ENCODE assay signal across 2 cellular contexts in genomic region chrX:151985955-151986354, GRCh38.
A peak's percentile ranks its signal among the peaks of the same experiment; 100 is the strongest.
TF ChIP-seq lines count a peak whose summit lies in the region.

No MANE protein-coding gene starts in this region.

TF ChIP-seq in endothelial cell of umbilical vein, 7 proteins besides CTCF, POLR2A, EP300 and RAD21:
- TF ChIP-seq EZH2 (IDR thresholded peaks at IDR 0.05; ENCODE audit: borderline replicate concordance, low read depth, low read length, severe bottlenecking) (no peak), GATA2 (IDR thresholded peaks at IDR 0.05; ENCODE audit: insufficient read depth, insufficient read length, low read depth, low read length) (no peak), JUN (IDR thresholded peaks at IDR 0.05; ENCODE audit: borderline replicate concordance, insufficient read depth, insufficient read length, low read depth) (no peak), FOS (IDR thresholded peaks at IDR 0.05; ENCODE audit: borderline replicate concordance, insufficient read depth, low read length) (peak; percentile 9)

TF ChIP-seq in HepG2, 621 proteins besides CTCF, POLR2A, EP300 and RAD21 (continues in another document):
- TF ChIP-seq ZMYM2 (CRISPR knock-in tag; IDR thresholded peaks at IDR 0.05) (0 out of 2 replicates have a peak, but pooled peaks have one; percentile 49), ELF3 (CRISPR knock-in tag; IDR thresholded peaks at IDR 0.05) (peak; percentile 79; the same call in 1 of the 2 replicates), RNF2 (conservative IDR thresholded peaks at IDR 0.05; ENCODE audit: low read depth) (no peak), RXRA (CRISPR knock-in tag; IDR thresholded peaks at IDR 0.05) (0 out of 2 replicates have a peak, but pooled peaks have one; percentile 21), DNMT1 (CRISPR knock-in tag; IDR thresholded peaks at IDR 0.05) (no peak), SOX13 (IDR thresholded peaks at IDR 0.05) (no peak), SOX13 (CRISPR knock-in tag; conservative IDR thresholded peaks at IDR 0.05 in 1 of 2, IDR thresholded peaks at IDR 0.05 in 1 of 2) (peak in 1 of 2 experiments; percentile 46; a peak in 1 of 4 replicates), GFI1 (CRISPR knock-in tag; IDR thresholded peaks at IDR 0.05; ENCODE audit: borderline replicate concordance) (peak; percentile 54; the same call in 1 of the 2 replicates), NR1H2 (CRISPR knock-in tag; IDR thresholded peaks at IDR 0.05; ENCODE audit: borderline replicate concordance, low read depth) (no peak), ATF4 (CRISPR knock-in tag; IDR thresholded peaks at IDR 0.05) (0 out of 4 replicates have a peak, but pooled peaks of 1 of the 2 experiments have one; percentile 20), KDM6A (CRISPR knock-in tag; IDR thresholded peaks at IDR 0.05; ENCODE audit: low read depth) (0 out of 2 replicates have a peak, but pooled peaks have one; percentile 36), SALL1 (CRISPR knock-in tag; IDR thresholded peaks at IDR 0.05) (peak; percentile 60), RXRB (CRISPR knock-in tag; IDR thresholded peaks at IDR 0.05; ENCODE audit: borderline replicate concordance) (0 out of 2 replicates have a peak, but pooled peaks have one; percentile 13), ZNF710 (CRISPR knock-in tag; IDR thresholded peaks at IDR 0.05; ENCODE audit: borderline replicate concordance) (0 out of 2 replicates have a peak, but pooled peaks have one; percentile 41), MAX (IDR thresholded peaks at IDR 0.05) (peak; percentile 39; the same call in 1 of the 2 replicates), ETV5 (CRISPR knock-in tag; IDR thresholded peaks at IDR 0.05; ENCODE audit: borderline replicate concordance) (peak; percentile 15; the same call in 1 of the 2 replicates), E2F1 (CRISPR knock-in tag; IDR thresholded peaks at IDR 0.05) (no peak), FUBP1 (CRISPR knock-in tag; IDR thresholded peaks at IDR 0.05; ENCODE audit: borderline replicate concordance) (no peak), ESRRA (CRISPR knock-in tag; IDR thresholded peaks at IDR 0.05; ENCODE audit: low read depth) (peak; percentile 66), ASH2L (IDR thresholded peaks at IDR 0.05; ENCODE audit: insufficient read length, low read depth, low read length) (peak; percentile 35), ZNF615 (CRISPR knock-in tag; IDR thresholded peaks at IDR 0.05; ENCODE audit: borderline replicate concordance) (no peak), HMG20A (CRISPR knock-in tag; IDR thresholded peaks at IDR 0.05; ENCODE audit: borderline replicate concordance) (peak; percentile 43), NCOR1 (IDR thresholded peaks at IDR 0.05; ENCODE audit: borderline replicate concordance, low read length) (peak; percentile 76; the same call in 1 of the 2 replicates), TGIF2 (CRISPR knock-in tag; IDR thresholded peaks at IDR 0.05) (no peak), GATA4 (IDR thresholded peaks at IDR 0.05; ENCODE audit: borderline replicate concordance, low read depth) (no peak), ZNF383 (CRISPR knock-in tag; IDR thresholded peaks at IDR 0.05; ENCODE audit: borderline replicate concordance) (no peak), NFKBIZ (CRISPR knock-in tag; IDR thresholded peaks at IDR 0.05) (no peak), GATAD2A (CRISPR knock-in tag; IDR thresholded peaks at IDR 0.05) (peak; percentile 72), FOXA1 (IDR thresholded peaks at IDR 0.05) (no peak), FOXA1 (CRISPR knock-in tag; IDR thresholded peaks at IDR 0.05) (peak; percentile 52), KLF12 (CRISPR knock-in tag; IDR thresholded peaks at IDR 0.05; ENCODE audit: borderline replicate concordance) (no peak), FOXA3 (CRISPR knock-in tag; IDR thresholded peaks at IDR 0.05) (peak; percentile 53), ZFP41 (CRISPR knock-in tag; IDR thresholded peaks at IDR 0.05; ENCODE audit: borderline replicate concordance) (no peak), PCBP2 (optimal IDR thresholded peaks at IDR 0.05; ENCODE audit: low read depth, low read length, poor library complexity, severe bottlenecking) (no peak), TBL1XR1 (IDR thresholded peaks at IDR 0.05; ENCODE audit: borderline replicate concordance, low read length, partially characterized antibody) (no peak), ZFP90 (CRISPR knock-in tag; IDR thresholded peaks at IDR 0.05; ENCODE audit: borderline replicate concordance) (no peak), ZNF770 (CRISPR knock-in tag; IDR thresholded peaks at IDR 0.05) (0 out of 2 replicates have a peak, but pooled peaks have one; percentile 23), SKIL (CRISPR knock-in tag; IDR thresholded peaks at IDR 0.05; ENCODE audit: borderline replicate concordance) (0 out of 2 replicates have a peak, but pooled peaks have one; percentile 33), CREM (IDR thresholded peaks at IDR 0.05) (peak; percentile 25; the same call in 1 of the 2 replicates), CREM (CRISPR knock-in tag; IDR thresholded peaks at IDR 0.05) (no peak), NR2F2 (IDR thresholded peaks at IDR 0.05; ENCODE audit: borderline replicate concordance, low read depth) (no peak), HOXA5 (CRISPR knock-in tag; IDR thresholded peaks at IDR 0.05) (no peak), SNAI1 (CRISPR knock-in tag; IDR thresholded peaks at IDR 0.05; ENCODE audit: borderline replicate concordance) (no peak), AHDC1 (CRISPR knock-in tag; IDR thresholded peaks at IDR 0.05; ENCODE audit: borderline replicate concordance) (peak; percentile 55; the same call in 1 of the 2 replicates)
